ENCODE assay signal across 20 cellular contexts in genomic region chr1:77056525-77056924, GRCh38.
"Had no signal": no experiment of that assay in that cellular context is flagged by ENCODE, and none has a peak within 500 bp of the region (broad histone marks: within the 10 kb centered on the region; RNA-seq: fewer than 3 reads in every experiment).

No MANE protein-coding gene starts in this region.

- H3K9me3 ChIP-seq: tibial artery had no signal

- ATAC-seq: activated CD4-positive, CD25-positive, alpha-beta regulatory T cell treated with anti-CD3 and anti-CD28 coated beads, Interleukin-2, amount 50 U/mL, for 24 hours; activated naive CD8-positive, alpha-beta T cell treated with anti-CD3 and anti-CD28 coated beads, Interleukin-2, amount 50 U/mL, for 24 hours; activated T-cell treated with anti-CD3 and anti-CD28 coated beads, Interleukin-2, amount 50 U/mL, for 4 hours had no signal

- H3K27ac ChIP-seq: hepatocyte, tibial artery had no signal

- H3K36me3 ChIP-seq: tibial artery had no signal

- H3K4me1 ChIP-seq: tibial artery had no signal

- H3K36me3 Mint-ChIP-seq: naive B cell had no signal

- H3K27ac Mint-ChIP-seq: activated naive CD4-positive, alpha-beta T cell treated with anti-CD3 and anti-CD28 coated beads for 36 hours; activated naive CD8-positive, alpha-beta T cell treated with anti-CD3 and anti-CD28 coated beads, Interleukin-2, amount 50 U/mL, for 24 hours; brain; naive B cell; progenitor cell of endocrine pancreas; T-helper 1 cell treated with Interleukin-12 subunit alpha and Interleukin-12 subunit beta and Interleukin-4 antibody, amounts not matched to agents 30 μg/mL and 1 μg/mL, for 36 hours had no signal

- H3K4me3 ChIP-seq: hepatocyte, tibial artery had no signal

- H3K27me3 Mint-ChIP-seq: brain, progenitor cell of endocrine pancreas had no signal

- H3K79me2 ChIP-seq: hepatocyte had no signal

- H3K4me3 Mint-ChIP-seq: activated naive CD4-positive, alpha-beta T cell treated with anti-CD3 and anti-CD28 coated beads for 36 hours; activated naive CD8-positive, alpha-beta T cell treated with anti-CD3 and anti-CD28 coated beads, Interleukin-2, amount 50 U/mL, for 24 hours; activated T-cell treated with anti-CD3 and anti-CD28 coated beads, Interleukin-2, amount 50 U/mL, for 4 hours; brain; naive B cell; neural crest cell; T-helper 1 cell treated with Interleukin-12 subunit alpha and Interleukin-12 subunit beta and Interleukin-4 antibody, amounts not matched to agents 30 μg/mL and 1 μg/mL, for 36 hours had no signal

- DNase-seq: activated CD4-positive, alpha-beta T cell treated with anti-CD3 and anti-CD28 coated beads, Interleukin-2, amount 50 U/mL, for 1 hour; activated CD8-positive, alpha-beta memory T cell treated with anti-CD3 and anti-CD28 coated beads, Interleukin-2, amount 50 U/mL, for 4 hours; activated naive CD4-positive, alpha-beta T cell treated with anti-CD3 and anti-CD28 coated beads for 36 hours; activated naive CD8-positive, alpha-beta T cell treated with anti-CD3 and anti-CD28 coated beads, Interleukin-2, amount 50 U/mL, for 24 hours; activated T-cell treated with anti-CD3 and anti-CD28 coated beads, Interleukin-2, amount 50 U/mL, for 4 hours; anterior cingulate cortex; central memory CD4-positive, alpha-beta T cell; islet precursor cell; midbrain; naive B cell; stimulated activated CD4-positive, alpha-beta T cell treated with anti-CD3 and anti-CD28 coated beads, Interleukin-12 subunit alpha, Interleukin-12 subunit beta, amount 100 ng/mL, for 4 hours; stimulated activated CD4-positive, alpha-beta T cell treated with anti-CD3 and anti-CD28 coated beads, Interleukin-1b, Interleukin-23, amount 100 ng/mL, for 48 hours; stimulated activated naive CD4-positive, alpha-beta T cell treated with Interleukin-2 at 50 U/mL for 16 hours; tibial artery had no signal

- H3K4me2 ChIP-seq: hepatocyte had no signal

- H3K27me3 ChIP-seq: hepatocyte, tibial artery had no signal

- H2AFZ ChIP-seq: hepatocyte had no signal

- H3K9me3 Mint-ChIP-seq: activated naive CD4-positive, alpha-beta T cell treated with anti-CD3 and anti-CD28 coated beads for 36 hours; activated naive CD8-positive, alpha-beta T cell treated with anti-CD3 and anti-CD28 coated beads, Interleukin-2, amount 50 U/mL, for 24 hours; activated T-cell treated with anti-CD3 and anti-CD28 coated beads, Interleukin-2, amount 50 U/mL, for 4 hours; T-helper 1 cell treated with Interleukin-12 subunit alpha and Interleukin-12 subunit beta and Interleukin-4 antibody, amounts not matched to agents 30 μg/mL and 1 μg/mL, for 36 hours had no signal

- H3K4me1 Mint-ChIP-seq: activated naive CD8-positive, alpha-beta T cell treated with anti-CD3 and anti-CD28 coated beads, Interleukin-2, amount 50 U/mL, for 24 hours; naive B cell had no signal
